2 cellular contexts compared by ENCODE assay signal in the genomic region with DNA sequence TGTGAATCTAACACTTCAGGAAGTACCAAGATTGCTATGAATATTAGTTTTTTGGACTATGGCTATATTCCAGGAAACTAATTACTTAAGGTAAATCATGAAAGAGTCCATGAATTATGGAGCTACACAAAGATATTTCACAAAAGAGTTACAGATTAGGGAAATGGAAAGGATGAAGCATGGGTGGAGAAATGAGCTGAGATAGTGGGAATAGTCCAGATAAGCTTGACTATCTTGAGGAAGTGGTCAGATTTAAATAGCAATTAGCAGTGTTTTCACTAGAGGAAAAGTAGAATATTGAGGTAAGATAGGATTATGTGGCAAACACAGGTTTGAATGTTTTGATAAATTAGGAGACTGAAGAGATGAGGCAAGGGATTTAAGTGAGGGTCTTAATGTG.
TF ChIP-seq lines count a peak whose summit lies in the region.

No MANE protein-coding gene starts in this region.

TF ChIP-seq in SK-N-SH, 30 proteins besides CTCF, POLR2A, EP300 and RAD21 (continued from another document):
- TF ChIP-seq, protein P1, sequence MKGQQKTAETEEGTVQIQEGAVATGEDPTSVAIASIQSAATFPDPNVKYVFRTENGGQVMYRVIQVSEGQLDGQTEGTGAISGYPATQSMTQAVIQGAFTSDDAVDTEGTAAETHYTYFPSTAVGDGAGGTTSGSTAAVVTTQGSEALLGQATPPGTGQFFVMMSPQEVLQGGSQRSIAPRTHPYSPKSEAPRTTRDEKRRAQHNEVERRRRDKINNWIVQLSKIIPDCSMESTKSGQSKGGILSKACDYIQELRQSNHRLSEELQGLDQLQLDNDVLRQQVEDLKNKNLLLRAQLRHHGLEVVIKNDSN (IDR thresholded peaks at IDR 0.05; ENCODE audit: borderline replicate concordance, low read depth), result no peak
- TF ChIP-seq, protein P2, sequence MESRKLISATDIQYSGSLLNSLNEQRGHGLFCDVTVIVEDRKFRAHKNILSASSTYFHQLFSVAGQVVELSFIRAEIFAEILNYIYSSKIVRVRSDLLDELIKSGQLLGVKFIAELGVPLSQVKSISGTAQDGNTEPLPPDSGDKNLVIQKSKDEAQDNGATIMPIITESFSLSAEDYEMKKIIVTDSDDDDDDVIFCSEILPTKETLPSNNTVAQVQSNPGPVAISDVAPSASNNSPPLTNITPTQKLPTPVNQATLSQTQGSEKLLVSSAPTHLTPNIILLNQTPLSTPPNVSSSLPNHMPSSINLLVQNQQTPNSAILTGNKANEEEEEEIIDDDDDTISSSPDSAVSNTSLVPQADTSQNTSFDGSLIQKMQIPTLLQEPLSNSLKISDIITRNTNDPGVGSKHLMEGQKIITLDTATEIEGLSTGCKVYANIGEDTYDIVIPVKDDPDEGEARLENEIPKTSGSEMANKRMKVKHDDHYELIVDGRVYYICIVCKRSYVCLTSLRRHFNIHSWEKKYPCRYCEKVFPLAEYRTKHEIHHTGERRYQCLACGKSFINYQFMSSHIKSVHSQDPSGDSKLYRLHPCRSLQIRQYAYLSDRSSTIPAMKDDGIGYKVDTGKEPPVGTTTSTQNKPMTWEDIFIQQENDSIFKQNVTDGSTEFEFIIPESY (IDR thresholded peaks at IDR 0.05; ENCODE audit: borderline replicate concordance, low read depth), result no peak

TF ChIP-seq in SK-N-SH treated with all-trans-retinoic acid at 6 μM for 48 hours, 23 proteins besides CTCF, POLR2A, EP300 and RAD21 (continued from another document):
- TF ChIP-seq, protein P3, sequence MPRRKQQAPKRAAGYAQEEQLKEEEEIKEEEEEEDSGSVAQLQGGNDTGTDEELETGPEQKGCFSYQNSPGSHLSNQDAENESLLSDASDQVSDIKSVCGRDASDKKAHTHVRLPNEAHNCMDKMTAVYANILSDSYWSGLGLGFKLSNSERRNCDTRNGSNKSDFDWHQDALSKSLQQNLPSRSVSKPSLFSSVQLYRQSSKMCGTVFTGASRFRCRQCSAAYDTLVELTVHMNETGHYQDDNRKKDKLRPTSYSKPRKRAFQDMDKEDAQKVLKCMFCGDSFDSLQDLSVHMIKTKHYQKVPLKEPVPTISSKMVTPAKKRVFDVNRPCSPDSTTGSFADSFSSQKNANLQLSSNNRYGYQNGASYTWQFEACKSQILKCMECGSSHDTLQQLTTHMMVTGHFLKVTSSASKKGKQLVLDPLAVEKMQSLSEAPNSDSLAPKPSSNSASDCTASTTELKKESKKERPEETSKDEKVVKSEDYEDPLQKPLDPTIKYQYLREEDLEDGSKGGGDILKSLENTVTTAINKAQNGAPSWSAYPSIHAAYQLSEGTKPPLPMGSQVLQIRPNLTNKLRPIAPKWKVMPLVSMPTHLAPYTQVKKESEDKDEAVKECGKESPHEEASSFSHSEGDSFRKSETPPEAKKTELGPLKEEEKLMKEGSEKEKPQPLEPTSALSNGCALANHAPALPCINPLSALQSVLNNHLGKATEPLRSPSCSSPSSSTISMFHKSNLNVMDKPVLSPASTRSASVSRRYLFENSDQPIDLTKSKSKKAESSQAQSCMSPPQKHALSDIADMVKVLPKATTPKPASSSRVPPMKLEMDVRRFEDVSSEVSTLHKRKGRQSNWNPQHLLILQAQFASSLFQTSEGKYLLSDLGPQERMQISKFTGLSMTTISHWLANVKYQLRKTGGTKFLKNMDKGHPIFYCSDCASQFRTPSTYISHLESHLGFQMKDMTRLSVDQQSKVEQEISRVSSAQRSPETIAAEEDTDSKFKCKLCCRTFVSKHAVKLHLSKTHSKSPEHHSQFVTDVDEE (CRISPR knock-in tag; IDR thresholded peaks at IDR 0.05), result no peak
- TF ChIP-seq RARB (CRISPR knock-in tag; IDR thresholded peaks at IDR 0.05) (no peak), PPARA (CRISPR knock-in tag; IDR thresholded peaks at IDR 0.05; ENCODE audit: borderline replicate concordance) (no peak), BACH2 (CRISPR knock-in tag; IDR thresholded peaks at IDR 0.05; ENCODE audit: borderline replicate concordance) (no peak), SNAI2 (CRISPR knock-in tag; IDR thresholded peaks at IDR 0.05) (no peak)
